Comparison of ENCODE assay signal across 15 cellular contexts in the genomic region with DNA sequence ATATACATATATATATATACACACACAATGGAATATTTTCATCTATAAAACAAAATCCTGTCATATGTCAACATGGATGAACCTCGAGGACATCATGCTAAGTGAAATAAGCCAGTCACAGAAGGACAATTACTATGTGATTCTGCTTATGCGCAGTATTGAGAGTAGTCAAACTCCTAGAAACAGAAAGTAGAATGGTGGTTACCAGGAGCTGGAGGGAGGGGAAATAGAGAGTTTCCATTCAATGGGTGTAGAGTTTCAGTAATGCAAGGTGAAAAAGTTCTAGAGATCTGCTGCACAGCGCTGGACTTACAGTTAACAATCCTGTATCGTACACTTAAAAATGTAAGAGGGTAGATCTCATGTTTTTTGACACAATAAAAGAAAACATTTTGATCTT.
A peak's percentile ranks its signal among the peaks of the same experiment; 100 is the strongest.
DNase-seq lines count a peak whose midpoint lies in the region; ATAC-seq and TF ChIP-seq lines count a peak whose summit lies in the region.
"Had no signal": no experiment of that assay in that cellular context is flagged by ENCODE, and none has a peak within 500 bp of the region (broad histone marks: within the 10 kb centered on the region; RNA-seq: fewer than 3 reads in every experiment).

No MANE protein-coding gene starts in this region.

- H3K9me3 Mint-ChIP-seq in activated CD8-positive, alpha-beta memory T cell treated with anti-CD3 and anti-CD28 coated beads, Interleukin-2, amount 10 ng/mL, durations not matched to agents 7 days and 5 days (ENCODE audit: low read depth), result no peaks in the 10 kb centered on the region
- no peaks in the 10 kb centered on the region for H3K9me3 Mint-ChIP-seq in natural killer cell treated with Interleukin-12 subunit alpha and Interleukin-12 subunit beta and Interleukin-15 and Interleukin-18, amount 100 ng/mL, for 72 hours
- H3K9me3 Mint-ChIP-seq: CD4-positive, alpha-beta T cell; GM23338; IgD-negative memory B cell had no signal

- H3F3A ChIP-seq in MM.1S (ENCODE audit: insufficient read depth, low read length), result 0 out of 2 replicates have a peak, but pooled peaks cover 9% of the 10 kb centered on the region

- peak overlapping the region; percentile 41; the same call in 1 of the 2 replicates for H3K4me2 ChIP-seq in MM.1S (ENCODE audit: low read depth, low read length)
- H3K4me2 ChIP-seq: GM23338 had no signal

- peak; percentile 23 for ATAC-seq in activated CD8-positive, alpha-beta memory T cell treated with anti-CD3 and anti-CD28 coated beads, Interleukin-2, amount 10 ng/mL, durations not matched to agents 7 days and 5 days
- peak; percentile 45 for ATAC-seq in GM19351 (IDR thresholded peaks at IDR 0.05; ENCODE audit: unreplicated experiment)
- ATAC-seq in natural killer cell treated with Interleukin-12 subunit alpha and Interleukin-12 subunit beta and Interleukin-15 and Interleukin-18, amount 100 ng/mL, for 72 hours, result no peak
- ATAC-seq: GM23338 had no signal

- no peaks in the 10 kb centered on the region for H3K36me3 ChIP-seq in MM.1S (replicated peaks; ENCODE audit: insufficient read depth, low read length)

- H2AFZ ChIP-seq in MM.1S (ENCODE audit: low read length), result no peak overlapping the region
- H2AFZ ChIP-seq: GM23338 had no signal

- H3K27ac ChIP-seq in MM.1S (ENCODE audit: low read length), result no peak overlapping the region

- no peaks in the 10 kb centered on the region for H3K9me2 ChIP-seq in MM.1S (replicated peaks; ENCODE audit: insufficient read depth, low read length)

- no peaks in the 10 kb centered on the region; the same call in 1 of the 2 replicates for H4K20me1 ChIP-seq in MM.1S (ENCODE audit: insufficient read depth, low read length)

- no peak for TF ChIP-seq CTCF in MM.1S (IDR thresholded peaks at IDR 0.05; ENCODE audit: low read length)

- H3K4me1 ChIP-seq in MM.1S (ENCODE audit: low read length), result peaks cover 16% of the 10 kb centered on the region

- no peak overlapping the region for H3K9ac ChIP-seq in MM.1S (ENCODE audit: low read length)

- peaks cover 3% of the 10 kb centered on the region for H3K4me1 Mint-ChIP-seq in activated CD8-positive, alpha-beta memory T cell treated with anti-CD3 and anti-CD28 coated beads, Interleukin-2, amount 10 ng/mL, durations not matched to agents 7 days and 5 days
- H3K4me1 Mint-ChIP-seq in natural killer cell treated with Interleukin-12 subunit alpha and Interleukin-12 subunit beta and Interleukin-15 and Interleukin-18, amount 100 ng/mL, for 72 hours (ENCODE audit: low read depth in 2 of 2), result no peaks in the 10 kb centered on the region
- H3K4me1 Mint-ChIP-seq: B cell, IgD-negative memory B cell had no signal

- H3K4me3 Mint-ChIP-seq in activated CD8-positive, alpha-beta memory T cell treated with anti-CD3 and anti-CD28 coated beads, Interleukin-2, amount 10 ng/mL, durations not matched to agents 7 days and 5 days, result no peak overlapping the region
- H3K4me3 Mint-ChIP-seq in natural killer cell treated with Interleukin-12 subunit alpha and Interleukin-12 subunit beta and Interleukin-15 and Interleukin-18, amount 100 ng/mL, for 72 hours, result no peak overlapping the region
- H3K4me3 Mint-ChIP-seq: B cell; CD4-positive, alpha-beta T cell; GM23338; IgD-negative memory B cell had no signal

- no peak for DNase-seq in activated CD8-positive, alpha-beta memory T cell treated with anti-CD3 and anti-CD28 coated beads, Interleukin-2, amount 10 ng/mL, durations not matched to agents 7 days and 5 days
- DNase-seq in activated CD8-positive, alpha-beta memory T cell treated with anti-CD3 and anti-CD28 coated beads, Interleukin-2, amount 50 U/mL, for 48 hours, result no peak
- DNase-seq in MM.1S (peak; percentile 89), NCI-H526 treated with DMSO at 0.1 percent for 48 hours (lab: John Stamatoyannopoulos, UW) (no peak), glomerular visceral epithelial cell (ENCODE audit: extremely low spot score) (no peak)
- no peak for DNase-seq in natural killer cell treated with Interleukin-12 subunit alpha and Interleukin-12 subunit beta and Interleukin-15 and Interleukin-18, amount 100 ng/mL, for 72 hours (ENCODE audit: low spot score)
- DNase-seq: C1 segment of cervical spinal cord; Calu3; CD4-positive, alpha-beta T cell; DMS 273 treated with DMSO at 0.1 percent for 48 hours; H7 had no signal

- H3K9me3 ChIP-seq in MM.1S (replicated peaks; ENCODE audit: insufficient read depth, low read length), result no peaks in the 10 kb centered on the region

- H3K79me2 ChIP-seq in MM.1S (ENCODE audit: low read length), result no peaks in the 10 kb centered on the region

- CTCF ChIA-PET in activated CD8-positive, alpha-beta memory T cell treated with anti-CD3 and anti-CD28 coated beads, Interleukin-2, amount 10 ng/mL, durations not matched to agents 7 days and 5 days (lab: Charles Lee), result no interaction called here

- no peak overlapping the region for H3K27ac Mint-ChIP-seq in activated CD8-positive, alpha-beta memory T cell treated with anti-CD3 and anti-CD28 coated beads, Interleukin-2, amount 10 ng/mL, durations not matched to agents 7 days and 5 days
- H3K27ac Mint-ChIP-seq in natural killer cell treated with Interleukin-12 subunit alpha and Interleukin-12 subunit beta and Interleukin-15 and Interleukin-18, amount 100 ng/mL, for 72 hours, result no peak overlapping the region
- H3K27ac Mint-ChIP-seq: B cell; CD4-positive, alpha-beta T cell; GM23338; IgD-negative memory B cell had no signal

- H3K4me3 ChIP-seq in MM.1S (ENCODE audit: low read length), result no peak overlapping the region
- H3K4me3 ChIP-seq: GM23338 had no signal

- peaks cover 15% of the 10 kb centered on the region for H3K27me3 ChIP-seq in MM.1S (replicated peaks; ENCODE audit: insufficient read depth, low read length)

- H3K36me3 Mint-ChIP-seq in activated CD8-positive, alpha-beta memory T cell treated with anti-CD3 and anti-CD28 coated beads, Interleukin-2, amount 10 ng/mL, durations not matched to agents 7 days and 5 days, result no peaks in the 10 kb centered on the region
- no peaks in the 10 kb centered on the region for H3K36me3 Mint-ChIP-seq in natural killer cell treated with Interleukin-12 subunit alpha and Interleukin-12 subunit beta and Interleukin-15 and Interleukin-18, amount 100 ng/mL, for 72 hours

- H3K27me3 Mint-ChIP-seq in activated CD8-positive, alpha-beta memory T cell treated with anti-CD3 and anti-CD28 coated beads, Interleukin-2, amount 10 ng/mL, durations not matched to agents 7 days and 5 days, result peaks cover 59% of the 10 kb centered on the region
- H3K27me3 Mint-ChIP-seq in natural killer cell treated with Interleukin-12 subunit alpha and Interleukin-12 subunit beta and Interleukin-15 and Interleukin-18, amount 100 ng/mL, for 72 hours, result peaks cover 13 to 25% of the 10 kb centered on the region in 2 donors

Comparison
In these comparisons a context has a peak if more than half of its experiments do, and no peak if none do; other contexts are left out.
1. ATAC-seq: peak in activated CD8-positive, alpha-beta memory T cell treated with anti-CD3 and anti-CD28 coated beads, Interleukin-2, amount 10 ng/mL, durations not matched to agents 7 days and 5 days (single experiment) and GM19351 (single experiment); none in natural killer cell treated with Interleukin-12 subunit alpha and Interleukin-12 subunit beta and Interleukin-15 and Interleukin-18, amount 100 ng/mL, for 72 hours (0 of 2).